In genomic region chr3:4885322-4885721, GRCh38 we compare ENCODE assay signal across 22 cellular contexts.
A peak's percentile ranks its signal among the peaks of the same experiment; 100 is the strongest.
DNase-seq lines count a peak whose midpoint lies in the region; ATAC-seq and TF ChIP-seq lines count a peak whose summit lies in the region.
"Had no signal": no experiment of that assay in that cellular context is flagged by ENCODE, and none has a peak within 500 bp of the region (broad histone marks: within the 10 kb centered on the region; RNA-seq: fewer than 3 reads in every experiment).

No MANE protein-coding gene starts in this region.

- H3K9me3 Mint-ChIP-seq in activated naive CD8-positive, alpha-beta T cell treated with anti-CD3 and anti-CD28 coated beads, Interleukin-2, amount 50 U/mL, for 24 hours: peaks cover 5% of the 10 kb centered on the region
- H3K9me3 Mint-ChIP-seq in activated naive CD8-positive, alpha-beta T cell treated with anti-CD3 and anti-CD28 coated beads for 36 hours: peaks cover 10% of the 10 kb centered on the region
- H3K9me3 Mint-ChIP-seq in activated T-helper 1 cell treated with anti-CD3 and anti-CD28 coated beads, Interleukin-12 subunit alpha, Interleukin-12 subunit beta, Interleukin-2, Interleukin-4 antibody, amounts not matched to agents 30 ng/mL and 10 ng/mL and 1 ng/mL, durations not matched to agents 14 hours and 24 hours and 36 hours: peaks cover 5% of the 10 kb centered on the region
- no peaks in the 10 kb centered on the region for H3K9me3 Mint-ChIP-seq in activated T-cell treated with anti-CD3 and anti-CD28 coated beads, Interleukin-2, amount 50 U/mL, for 4 hours
- H3K9me3 Mint-ChIP-seq: CD4-positive, alpha-beta memory T cell; dendritic cell treated with granulocyte-macrophage colony-stimulating factor and Interleukin-4, amounts not matched to agents 40 ng/mL and 50 ng/mL, for 4 days; stimulated activated naive B cell treated with anti-CD40 and anti-IgM and Interleukin-4, amounts not matched to agents 10 μg/mL and 1 μg/mL and 100 μg/mL, for 72 hours had no signal

- H3K27ac Mint-ChIP-seq in activated naive CD8-positive, alpha-beta T cell treated with anti-CD3 and anti-CD28 coated beads, Interleukin-2, amount 50 U/mL, for 24 hours: no peak overlapping the region
- H3K27ac Mint-ChIP-seq in activated naive CD8-positive, alpha-beta T cell treated with anti-CD3 and anti-CD28 coated beads for 36 hours: no peak overlapping the region
- peak overlapping the region; percentile 41 for H3K27ac Mint-ChIP-seq in activated T-helper 1 cell treated with anti-CD3 and anti-CD28 coated beads, Interleukin-12 subunit alpha, Interleukin-12 subunit beta, Interleukin-2, Interleukin-4 antibody, amounts not matched to agents 30 ng/mL and 10 ng/mL and 1 ng/mL, durations not matched to agents 14 hours and 24 hours and 36 hours
- H3K27ac Mint-ChIP-seq: CD4-positive, alpha-beta memory T cell; dendritic cell treated with granulocyte-macrophage colony-stimulating factor and Interleukin-4, amounts not matched to agents 40 ng/mL and 50 ng/mL, for 4 days; stimulated activated naive B cell treated with anti-CD40 and anti-IgM and Interleukin-4, amounts not matched to agents 10 μg/mL and 1 μg/mL and 100 μg/mL, for 72 hours; T-helper 1 cell treated with Interleukin-12 subunit alpha and Interleukin-12 subunit beta and Interleukin-4 antibody, amounts not matched to agents 30 μg/mL and 1 μg/mL, for 36 hours had no signal

- H3K9ac ChIP-seq in smooth muscle cell (ENCODE audit: low read depth): no peak overlapping the region
- H3K9ac ChIP-seq: parathyroid adenoma had no signal

- no peaks in the 10 kb centered on the region for H3K27me3 ChIP-seq in smooth muscle cell (ENCODE audit: low read depth)
- H3K27me3 ChIP-seq: upper lobe of right lung had no signal

- no peaks in the 10 kb centered on the region for H3K36me3 Mint-ChIP-seq in activated naive CD8-positive, alpha-beta T cell treated with anti-CD3 and anti-CD28 coated beads, Interleukin-2, amount 50 U/mL, for 24 hours (ENCODE audit: low read depth)
- peaks cover 18% of the 10 kb centered on the region for H3K36me3 Mint-ChIP-seq in activated naive CD8-positive, alpha-beta T cell treated with anti-CD3 and anti-CD28 coated beads for 36 hours
- H3K36me3 Mint-ChIP-seq in activated T-helper 1 cell treated with anti-CD3 and anti-CD28 coated beads, Interleukin-12 subunit alpha, Interleukin-12 subunit beta, Interleukin-2, Interleukin-4 antibody, amounts not matched to agents 30 ng/mL and 10 ng/mL and 1 ng/mL, durations not matched to agents 14 hours and 24 hours and 36 hours (ENCODE audit: low read depth): peaks cover 12% of the 10 kb centered on the region
- H3K36me3 Mint-ChIP-seq in activated T-cell treated with anti-CD3 and anti-CD28 coated beads, Interleukin-2, amount 50 U/mL, for 4 hours (ENCODE audit: insufficient read depth): no peaks in the 10 kb centered on the region
- H3K36me3 Mint-ChIP-seq: CD4-positive, alpha-beta memory T cell had no signal

- ATAC-seq in activated naive CD8-positive, alpha-beta T cell treated with anti-CD3 and anti-CD28 coated beads, Interleukin-2, amount 50 U/mL, for 24 hours: peak; percentile 6
- ATAC-seq in activated T-cell treated with anti-CD3 and anti-CD28 coated beads, Interleukin-2, amount 50 U/mL, for 4 hours: no peak
- no peak for ATAC-seq in GM19463 (IDR thresholded peaks at IDR 0.05; ENCODE audit: unreplicated experiment)
- ATAC-seq: HCT116; left ventricle myocardium superior; Right ventricle myocardium inferior; stimulated activated naive B cell treated with anti-CD40 and anti-IgM and Interleukin-4, amounts not matched to agents 10 μg/mL and 1 μg/mL and 100 μg/mL, for 72 hours; upper lobe of right lung had no signal

- 69% methylated on average over 3 of the region's 3 CpGs for WGBS in smooth muscle cell (ENCODE audit: low lambda C conversion rate)

- DNase-seq in activated naive CD8-positive, alpha-beta T cell treated with anti-CD3 and anti-CD28 coated beads, Interleukin-2, amount 50 U/mL, for 24 hours: no peak
- DNase-seq in activated naive CD8-positive, alpha-beta T cell treated with anti-CD3 and anti-CD28 coated beads for 36 hours: no peak
- DNase-seq in activated T-helper 1 cell treated with anti-CD3 and anti-CD28 coated beads, Interleukin-12 subunit alpha, Interleukin-12 subunit beta, Interleukin-2, Interleukin-4 antibody, amounts not matched to agents 30 ng/mL and 10 ng/mL and 1 ng/mL, durations not matched to agents 14 hours and 24 hours and 36 hours (ENCODE audit: low spot score): no peak
- DNase-seq in fibroblast of the aortic adventitia (ENCODE audit: low read depth) (peak; percentile 90), smooth muscle cell (lab: John Stamatoyannopoulos, UW; ENCODE audit: unreplicated experiment) (no peak)
- no peak for DNase-seq in activated T-cell treated with anti-CD3 and anti-CD28 coated beads, Interleukin-2, amount 50 U/mL, for 48 hours
- no peak for DNase-seq in activated T-cell treated with anti-CD3 and anti-CD28 coated beads, Interleukin-2, amount 50 U/mL, for 4 hours
- DNase-seq: activated CD4-positive, CD25-positive, alpha-beta regulatory T cell; amygdala; CD4-positive, alpha-beta memory T cell; DND-41; left ventricle myocardium superior; NCI-H1436; NCI-H446; stimulated activated naive B cell treated with anti-CD40 and anti-IgM and Interleukin-4, amounts not matched to agents 10 μg/mL and 1 μg/mL and 100 μg/mL, for 72 hours; upper lobe of right lung had no signal

- H3K27ac ChIP-seq in smooth muscle cell (ENCODE audit: low read depth): no peak overlapping the region
- H3K27ac ChIP-seq: parathyroid adenoma, upper lobe of right lung had no signal

- no peaks in the 10 kb centered on the region for H3K9me3 ChIP-seq in smooth muscle cell (replicated peaks; ENCODE audit: low read depth)
- H3K9me3 ChIP-seq: upper lobe of right lung had no signal

- H3K4me1 ChIP-seq in smooth muscle cell (ENCODE audit: low read depth): no peaks in the 10 kb centered on the region
- H3K4me1 ChIP-seq: parathyroid adenoma had no signal

- no peaks in the 10 kb centered on the region for H4K20me1 ChIP-seq in smooth muscle cell (ENCODE audit: low read depth)

- no peak overlapping the region for H3K4me3 Mint-ChIP-seq in activated naive CD8-positive, alpha-beta T cell treated with anti-CD3 and anti-CD28 coated beads, Interleukin-2, amount 50 U/mL, for 24 hours
- no peak overlapping the region for H3K4me3 Mint-ChIP-seq in activated naive CD8-positive, alpha-beta T cell treated with anti-CD3 and anti-CD28 coated beads for 36 hours
- no peak overlapping the region for H3K4me3 Mint-ChIP-seq in activated T-helper 1 cell treated with anti-CD3 and anti-CD28 coated beads, Interleukin-12 subunit alpha, Interleukin-12 subunit beta, Interleukin-2, Interleukin-4 antibody, amounts not matched to agents 30 ng/mL and 10 ng/mL and 1 ng/mL, durations not matched to agents 14 hours and 24 hours and 36 hours
- no peak overlapping the region for H3K4me3 Mint-ChIP-seq in activated T-cell treated with anti-CD3 and anti-CD28 coated beads, Interleukin-2, amount 50 U/mL, for 4 hours
- H3K4me3 Mint-ChIP-seq: CD4-positive, alpha-beta memory T cell; dendritic cell treated with granulocyte-macrophage colony-stimulating factor and Interleukin-4, amounts not matched to agents 40 ng/mL and 50 ng/mL, for 4 days; stimulated activated naive B cell treated with anti-CD40 and anti-IgM and Interleukin-4, amounts not matched to agents 10 μg/mL and 1 μg/mL and 100 μg/mL, for 72 hours; T-helper 1 cell treated with Interleukin-12 subunit alpha and Interleukin-12 subunit beta and Interleukin-4 antibody, amounts not matched to agents 30 μg/mL and 1 μg/mL, for 36 hours had no signal

- H3K4me3 ChIP-seq in fibroblast of the aortic adventitia (ENCODE audit: low read depth, low read length) (no peak overlapping the region), smooth muscle cell (no peak overlapping the region)
- H3K4me3 ChIP-seq: upper lobe of right lung had no signal

- H3K4me2 ChIP-seq in smooth muscle cell: no peak overlapping the region

- H3F3A ChIP-seq in smooth muscle cell (ENCODE audit: low read depth): peaks cover 5% of the 10 kb centered on the region

- intact Hi-C loops in activated T-helper 1 cell treated with anti-CD3 and anti-CD28 coated beads, Interleukin-12 subunit alpha, Interleukin-12 subunit beta, Interleukin-2, Interleukin-4 antibody, amounts not matched to agents 30 ng/mL and 10 ng/mL and 1 ng/mL, durations not matched to agents 14 hours and 24 hours and 36 hours (cut with micrococcal nuclease): loop anchor here (5.0 kb wide), 1 partner anchor 143 kb away; no protein-coding TSS in a partner anchor

- no peaks in the 10 kb centered on the region for H3K36me3 ChIP-seq in smooth muscle cell (ENCODE audit: low read depth)
- H3K36me3 ChIP-seq: upper lobe of right lung had no signal

- no peaks in the 10 kb centered on the region for H3K79me2 ChIP-seq in smooth muscle cell (ENCODE audit: low read depth)
- H3K79me2 ChIP-seq: parathyroid adenoma had no signal

- H3K27me3 Mint-ChIP-seq in activated naive CD8-positive, alpha-beta T cell treated with anti-CD3 and anti-CD28 coated beads, Interleukin-2, amount 50 U/mL, for 24 hours: no peaks in the 10 kb centered on the region
- H3K27me3 Mint-ChIP-seq in activated naive CD8-positive, alpha-beta T cell treated with anti-CD3 and anti-CD28 coated beads for 36 hours: no peaks in the 10 kb centered on the region
- H3K27me3 Mint-ChIP-seq in activated T-helper 1 cell treated with anti-CD3 and anti-CD28 coated beads, Interleukin-12 subunit alpha, Interleukin-12 subunit beta, Interleukin-2, Interleukin-4 antibody, amounts not matched to agents 30 ng/mL and 10 ng/mL and 1 ng/mL, durations not matched to agents 14 hours and 24 hours and 36 hours (ENCODE audit: insufficient read depth): no peaks in the 10 kb centered on the region
- no peaks in the 10 kb centered on the region for H3K27me3 Mint-ChIP-seq in activated T-cell treated with anti-CD3 and anti-CD28 coated beads, Interleukin-2, amount 50 U/mL, for 4 hours (ENCODE audit: low read depth)
- H3K27me3 Mint-ChIP-seq: dendritic cell treated with granulocyte-macrophage colony-stimulating factor and Interleukin-4, amounts not matched to agents 40 ng/mL and 50 ng/mL, for 4 days; stimulated activated naive B cell treated with anti-CD40 and anti-IgM and Interleukin-4, amounts not matched to agents 10 μg/mL and 1 μg/mL and 100 μg/mL, for 72 hours had no signal

- TF ChIP-seq CTCF in fibroblast of the aortic adventitia (IDR thresholded peaks at IDR 0.05; ENCODE audit: insufficient read depth, low read length) (peak; percentile 47), smooth muscle cell (IDR thresholded peaks at IDR 0.05; ENCODE audit: borderline replicate concordance, insufficient read depth, poor library complexity, severe bottlenecking) (no peak)

- H3K4me1 Mint-ChIP-seq in activated naive CD8-positive, alpha-beta T cell treated with anti-CD3 and anti-CD28 coated beads, Interleukin-2, amount 50 U/mL, for 24 hours: peaks cover 56% of the 10 kb centered on the region
- H3K4me1 Mint-ChIP-seq in activated naive CD8-positive, alpha-beta T cell treated with anti-CD3 and anti-CD28 coated beads for 36 hours: peaks cover 42% of the 10 kb centered on the region
- peaks cover 50% of the 10 kb centered on the region for H3K4me1 Mint-ChIP-seq in activated T-helper 1 cell treated with anti-CD3 and anti-CD28 coated beads, Interleukin-12 subunit alpha, Interleukin-12 subunit beta, Interleukin-2, Interleukin-4 antibody, amounts not matched to agents 30 ng/mL and 10 ng/mL and 1 ng/mL, durations not matched to agents 14 hours and 24 hours and 36 hours (ENCODE audit: low read depth)
- peaks cover 22% of the 10 kb centered on the region for H3K4me1 Mint-ChIP-seq in activated T-cell treated with anti-CD3 and anti-CD28 coated beads, Interleukin-2, amount 50 U/mL, for 4 hours (ENCODE audit: low read depth)

- H2AFZ ChIP-seq in smooth muscle cell (ENCODE audit: low read depth): peak overlapping the region; percentile 64
- H2AFZ ChIP-seq: parathyroid adenoma had no signal
